1 cellular context compared by ENCODE assay signal in the genomic region with DNA sequence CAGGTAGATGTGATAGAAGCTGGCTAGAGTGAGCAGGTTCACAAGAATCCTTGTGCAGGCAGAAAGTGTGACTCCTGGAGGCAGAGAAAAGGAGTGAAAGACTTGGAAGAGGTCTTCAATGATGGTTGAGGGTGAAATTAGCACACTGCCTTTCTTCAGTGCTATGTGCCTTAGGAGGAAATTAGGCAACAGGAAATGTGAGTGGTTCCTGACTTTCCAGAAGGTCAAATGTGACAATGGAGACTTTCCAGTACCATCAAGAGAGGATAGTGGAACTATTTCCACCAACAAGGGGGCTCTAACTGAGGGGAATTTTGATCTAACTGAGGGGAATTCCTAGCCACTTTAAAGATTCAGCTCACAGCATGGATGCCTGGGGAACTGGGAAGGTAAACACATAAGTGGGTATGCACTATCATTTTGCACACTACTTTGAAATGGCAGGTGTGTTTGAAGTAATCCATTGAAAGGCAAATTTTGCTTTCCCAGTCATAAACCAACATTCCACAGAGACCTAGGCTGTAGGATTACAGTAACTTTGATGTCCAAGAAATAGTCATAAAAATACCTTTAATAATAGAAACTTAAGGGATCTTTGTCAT.
TF ChIP-seq lines count a peak whose summit lies in the region.

No MANE protein-coding gene starts in this region.

TF ChIP-seq in H1, 55 proteins besides CTCF, POLR2A, EP300 and RAD21 (continued from another document):
- TF ChIP-seq, protein P1, sequence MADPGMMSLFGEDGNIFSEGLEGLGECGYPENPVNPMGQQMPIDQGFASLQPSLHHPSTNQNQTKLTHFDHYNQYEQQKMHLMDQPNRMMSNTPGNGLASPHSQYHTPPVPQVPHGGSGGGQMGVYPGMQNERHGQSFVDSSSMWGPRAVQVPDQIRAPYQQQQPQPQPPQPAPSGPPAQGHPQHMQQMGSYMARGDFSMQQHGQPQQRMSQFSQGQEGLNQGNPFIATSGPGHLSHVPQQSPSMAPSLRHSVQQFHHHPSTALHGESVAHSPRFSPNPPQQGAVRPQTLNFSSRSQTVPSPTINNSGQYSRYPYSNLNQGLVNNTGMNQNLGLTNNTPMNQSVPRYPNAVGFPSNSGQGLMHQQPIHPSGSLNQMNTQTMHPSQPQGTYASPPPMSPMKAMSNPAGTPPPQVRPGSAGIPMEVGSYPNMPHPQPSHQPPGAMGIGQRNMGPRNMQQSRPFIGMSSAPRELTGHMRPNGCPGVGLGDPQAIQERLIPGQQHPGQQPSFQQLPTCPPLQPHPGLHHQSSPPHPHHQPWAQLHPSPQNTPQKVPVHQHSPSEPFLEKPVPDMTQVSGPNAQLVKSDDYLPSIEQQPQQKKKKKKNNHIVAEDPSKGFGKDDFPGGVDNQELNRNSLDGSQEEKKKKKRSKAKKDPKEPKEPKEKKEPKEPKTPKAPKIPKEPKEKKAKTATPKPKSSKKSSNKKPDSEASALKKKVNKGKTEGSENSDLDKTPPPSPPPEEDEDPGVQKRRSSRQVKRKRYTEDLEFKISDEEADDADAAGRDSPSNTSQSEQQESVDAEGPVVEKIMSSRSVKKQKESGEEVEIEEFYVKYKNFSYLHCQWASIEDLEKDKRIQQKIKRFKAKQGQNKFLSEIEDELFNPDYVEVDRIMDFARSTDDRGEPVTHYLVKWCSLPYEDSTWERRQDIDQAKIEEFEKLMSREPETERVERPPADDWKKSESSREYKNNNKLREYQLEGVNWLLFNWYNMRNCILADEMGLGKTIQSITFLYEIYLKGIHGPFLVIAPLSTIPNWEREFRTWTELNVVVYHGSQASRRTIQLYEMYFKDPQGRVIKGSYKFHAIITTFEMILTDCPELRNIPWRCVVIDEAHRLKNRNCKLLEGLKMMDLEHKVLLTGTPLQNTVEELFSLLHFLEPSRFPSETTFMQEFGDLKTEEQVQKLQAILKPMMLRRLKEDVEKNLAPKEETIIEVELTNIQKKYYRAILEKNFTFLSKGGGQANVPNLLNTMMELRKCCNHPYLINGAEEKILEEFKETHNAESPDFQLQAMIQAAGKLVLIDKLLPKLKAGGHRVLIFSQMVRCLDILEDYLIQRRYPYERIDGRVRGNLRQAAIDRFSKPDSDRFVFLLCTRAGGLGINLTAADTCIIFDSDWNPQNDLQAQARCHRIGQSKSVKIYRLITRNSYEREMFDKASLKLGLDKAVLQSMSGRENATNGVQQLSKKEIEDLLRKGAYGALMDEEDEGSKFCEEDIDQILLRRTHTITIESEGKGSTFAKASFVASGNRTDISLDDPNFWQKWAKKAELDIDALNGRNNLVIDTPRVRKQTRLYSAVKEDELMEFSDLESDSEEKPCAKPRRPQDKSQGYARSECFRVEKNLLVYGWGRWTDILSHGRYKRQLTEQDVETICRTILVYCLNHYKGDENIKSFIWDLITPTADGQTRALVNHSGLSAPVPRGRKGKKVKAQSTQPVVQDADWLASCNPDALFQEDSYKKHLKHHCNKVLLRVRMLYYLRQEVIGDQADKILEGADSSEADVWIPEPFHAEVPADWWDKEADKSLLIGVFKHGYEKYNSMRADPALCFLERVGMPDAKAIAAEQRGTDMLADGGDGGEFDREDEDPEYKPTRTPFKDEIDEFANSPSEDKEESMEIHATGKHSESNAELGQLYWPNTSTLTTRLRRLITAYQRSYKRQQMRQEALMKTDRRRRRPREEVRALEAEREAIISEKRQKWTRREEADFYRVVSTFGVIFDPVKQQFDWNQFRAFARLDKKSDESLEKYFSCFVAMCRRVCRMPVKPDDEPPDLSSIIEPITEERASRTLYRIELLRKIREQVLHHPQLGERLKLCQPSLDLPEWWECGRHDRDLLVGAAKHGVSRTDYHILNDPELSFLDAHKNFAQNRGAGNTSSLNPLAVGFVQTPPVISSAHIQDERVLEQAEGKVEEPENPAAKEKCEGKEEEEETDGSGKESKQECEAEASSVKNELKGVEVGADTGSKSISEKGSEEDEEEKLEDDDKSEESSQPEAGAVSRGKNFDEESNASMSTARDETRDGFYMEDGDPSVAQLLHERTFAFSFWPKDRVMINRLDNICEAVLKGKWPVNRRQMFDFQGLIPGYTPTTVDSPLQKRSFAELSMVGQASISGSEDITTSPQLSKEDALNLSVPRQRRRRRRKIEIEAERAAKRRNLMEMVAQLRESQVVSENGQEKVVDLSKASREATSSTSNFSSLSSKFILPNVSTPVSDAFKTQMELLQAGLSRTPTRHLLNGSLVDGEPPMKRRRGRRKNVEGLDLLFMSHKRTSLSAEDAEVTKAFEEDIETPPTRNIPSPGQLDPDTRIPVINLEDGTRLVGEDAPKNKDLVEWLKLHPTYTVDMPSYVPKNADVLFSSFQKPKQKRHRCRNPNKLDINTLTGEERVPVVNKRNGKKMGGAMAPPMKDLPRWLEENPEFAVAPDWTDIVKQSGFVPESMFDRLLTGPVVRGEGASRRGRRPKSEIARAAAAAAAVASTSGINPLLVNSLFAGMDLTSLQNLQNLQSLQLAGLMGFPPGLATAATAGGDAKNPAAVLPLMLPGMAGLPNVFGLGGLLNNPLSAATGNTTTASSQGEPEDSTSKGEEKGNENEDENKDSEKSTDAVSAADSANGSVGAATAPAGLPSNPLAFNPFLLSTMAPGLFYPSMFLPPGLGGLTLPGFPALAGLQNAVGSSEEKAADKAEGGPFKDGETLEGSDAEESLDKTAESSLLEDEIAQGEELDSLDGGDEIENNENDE (IDR thresholded peaks at IDR 0.05; ENCODE audit: insufficient replicate concordance, low read length): no peak
- TF ChIP-seq TCF12 (IDR thresholded peaks at IDR 0.05; ENCODE audit: low read depth, low read length): peak; percentile 79; the same call in 1 of the 2 replicates
- no peak for TF ChIP-seq E2F6 (IDR thresholded peaks at IDR 0.05)
- TF ChIP-seq TBP (IDR thresholded peaks at IDR 0.05; ENCODE audit: low read depth, low read length): no peak
- no peak for TF ChIP-seq ZNF274 (IDR thresholded peaks at IDR 0.05; ENCODE audit: borderline replicate concordance, extremely low read depth, low read length)
- TF ChIP-seq, protein P2, sequence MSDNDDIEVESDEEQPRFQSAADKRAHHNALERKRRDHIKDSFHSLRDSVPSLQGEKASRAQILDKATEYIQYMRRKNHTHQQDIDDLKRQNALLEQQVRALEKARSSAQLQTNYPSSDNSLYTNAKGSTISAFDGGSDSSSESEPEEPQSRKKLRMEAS (IDR thresholded peaks at IDR 0.05): no peak
- TF ChIP-seq SUZ12 (IDR thresholded peaks at IDR 0.05; ENCODE audit: low read length): no peak
TF ChIP-seq in H1: peak in this region for 2.
